In the genomic region with DNA sequence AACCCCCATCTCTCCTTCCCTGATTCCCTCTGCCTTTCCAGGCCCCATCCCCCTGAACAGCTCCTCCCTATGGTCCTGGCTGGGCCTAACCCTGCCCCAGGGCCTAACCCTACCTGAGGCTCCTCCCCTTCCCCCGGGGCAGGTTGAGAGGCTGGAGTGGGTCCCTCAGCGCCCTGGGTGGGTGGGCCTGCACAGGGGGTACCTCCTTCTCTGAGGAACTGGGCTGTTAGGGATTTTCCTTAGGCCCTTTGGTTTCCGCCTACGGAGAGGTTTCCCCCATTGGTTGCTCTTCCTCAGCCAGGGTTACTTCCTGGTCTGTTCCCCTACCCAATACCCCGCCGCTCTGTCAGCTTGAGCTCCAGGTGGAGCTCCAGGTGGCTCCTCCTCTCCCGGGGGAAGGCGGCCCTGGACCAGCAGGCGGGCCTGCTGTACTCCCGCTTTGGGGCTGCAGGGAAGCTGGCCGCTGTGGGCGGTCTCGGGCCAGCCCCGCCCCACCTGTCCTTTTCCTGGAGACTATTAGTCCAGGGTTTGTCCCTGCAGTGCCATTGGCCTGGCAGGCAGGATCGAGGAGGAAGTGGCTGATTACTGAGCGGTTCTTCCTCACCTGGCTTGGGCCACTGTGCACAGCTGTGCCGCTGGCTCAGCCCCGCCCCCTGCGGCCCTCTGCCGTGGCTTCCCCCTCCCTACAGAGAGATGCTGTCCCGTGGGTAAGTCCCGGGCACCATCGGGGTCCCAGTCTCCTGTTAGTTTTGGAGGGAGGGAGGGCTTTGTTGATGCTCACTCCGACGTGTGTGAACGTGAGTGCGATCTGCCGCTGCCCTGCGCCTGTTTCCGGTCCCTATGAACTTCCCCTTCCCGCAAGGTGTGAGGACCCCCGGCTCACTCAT, we compare ENCODE assay signal across 8 cellular contexts. TPM values are rescaled to one million over a fixed set of nuclear protein-coding genes. Genes with fewer than 3 reads are reported as not detected.
DNase-seq lines count a peak whose midpoint lies in the region; ATAC-seq and TF ChIP-seq lines count a peak whose summit lies in the region.

No MANE protein-coding gene starts in this region.

- TF ChIP-seq POLR2A in esophagus muscularis mucosa (IDR thresholded peaks at IDR 0.05; ENCODE audit: low read depth) = no peak

- CTCF ChIA-PET in activated CD4-positive, alpha-beta memory T cell treated with anti-CD3 and anti-CD28 coated beads for 36 hours (lab: Charles Lee) = interaction anchor here (0.6 to 15.9 kb wide), 14 partner anchors 8 to 198 kb away, joined by 3 to 586 read pairs (median 8); partner anchors contain the start of genes C1R, C1RL, LPCAT3 and SPSB2

- H3K9me3 Mint-ChIP-seq in activated CD4-positive, alpha-beta memory T cell treated with anti-CD3 and anti-CD28 coated beads for 36 hours = no peaks in the 10 kb centered on the region

- peak overlapping the region; percentile 28 for H2BK5ac ChIP-seq in trophoblast cell (ENCODE audit: low read depth, low read length, poor library complexity)

- H4K12ac ChIP-seq in trophoblast cell (ENCODE audit: low read depth, low read length) = peak overlapping the region; percentile 84

- H3K27ac Mint-ChIP-seq in activated CD4-positive, alpha-beta memory T cell treated with anti-CD3 and anti-CD28 coated beads for 36 hours = peak overlapping the region; percentile 100

- peak overlapping the region; percentile 47 for H3K14ac ChIP-seq in trophoblast cell (ENCODE audit: low read length)

- H4K91ac ChIP-seq in trophoblast cell (ENCODE audit: low read depth, low read length) = peak overlapping the region; percentile 80

- peaks cover 2% of the 10 kb centered on the region for H3K79me2 ChIP-seq in trophoblast cell (ENCODE audit: control insufficient read depth, insufficient read depth, low read length, poor library complexity)

- H2BK120ac ChIP-seq in trophoblast cell (ENCODE audit: insufficient read depth, low read length, poor library complexity) = peak overlapping the region; percentile 7

- ATAC-seq in GM19463 (IDR thresholded peaks at IDR 0.05; ENCODE audit: unreplicated experiment) (peak; percentile 28), HG02571 (IDR thresholded peaks at IDR 0.05; ENCODE audit: unreplicated experiment) (no peak)

- H3K4me1 ChIP-seq in BLaER1 (peaks cover 84% of the 10 kb centered on the region), esophagus muscularis mucosa (peaks cover 35 to 52% (median 46%) of the 10 kb centered on the region in 4 donors), trophoblast cell (ENCODE audit: control insufficient read depth in 1 of 2, insufficient read depth in 2 of 2, low read length in 2 of 2) (peaks cover 17 to 18% of the 10 kb centered on the region in 2 experiments)

- H3K9me3 ChIP-seq in BLaER1 (no peaks in the 10 kb centered on the region), esophagus muscularis mucosa (no peaks in the 10 kb centered on the region), trophoblast cell (ENCODE audit: insufficient read depth, low read depth, low read length) (peaks cover 2% of the 10 kb centered on the region)

- H3K36me3 Mint-ChIP-seq in activated CD4-positive, alpha-beta memory T cell treated with anti-CD3 and anti-CD28 coated beads for 36 hours = peaks cover 25% of the 10 kb centered on the region

- peak overlapping the region; percentile 28 for H3K18ac ChIP-seq in trophoblast cell (ENCODE audit: low read length)

- no peak for TF ChIP-seq EP300 in esophagus muscularis mucosa (IDR thresholded peaks at IDR 0.05)

- H3K4me3 Mint-ChIP-seq in activated CD4-positive, alpha-beta memory T cell treated with anti-CD3 and anti-CD28 coated beads for 36 hours = peak overlapping the region; percentile 90

- H2BK12ac ChIP-seq in trophoblast cell (ENCODE audit: low read length) = no peak overlapping the region

- H3K23ac ChIP-seq in trophoblast cell (ENCODE audit: low read length) = no peak overlapping the region

- H3K4ac ChIP-seq in trophoblast cell (ENCODE audit: low read depth, low read length) = peak overlapping the region; percentile 8

- H3K27ac ChIP-seq in BLaER1 (peak overlapping the region; percentile 95), esophagus muscularis mucosa (replicated peaks in 1 of 4) (peak overlapping the region; percentile 20 to 96 (median 44)), trophoblast cell (ENCODE audit: low read depth, low read length) (peak overlapping the region; percentile 71)

- peaks cover 6% of the 10 kb centered on the region for H3K27me3 Mint-ChIP-seq in activated CD4-positive, alpha-beta memory T cell treated with anti-CD3 and anti-CD28 coated beads for 36 hours

- TF ChIP-seq CTCF in esophagus muscularis mucosa (IDR thresholded peaks at IDR 0.05) = no peak

- H3K36me3 ChIP-seq in BLaER1 (peaks cover 16% of the 10 kb centered on the region), esophagus muscularis mucosa (peaks cover 0 to 30% (median 23%) of the 10 kb centered on the region in 4 donors), trophoblast cell (ENCODE audit: control insufficient read depth in 1 of 2, insufficient read depth in 2 of 2, low read length in 2 of 2) (peaks cover 5 to 6% of the 10 kb centered on the region in 2 experiments)

- H3K79me1 ChIP-seq in trophoblast cell (ENCODE audit: low read length) = peaks cover 15% of the 10 kb centered on the region

- DNase-seq in NCI-H187 treated with DMSO at 0.1 percent for 48 hours (lab: John Stamatoyannopoulos, UW) (peak; percentile 81), esophagus muscularis mucosa (ENCODE audit: extremely low spot score) (no peak), trophoblast cell (peak; percentile 97 to 98), COLO829 (ENCODE audit: low spot score) (no peak)
- peak; percentile 89 for DNase-seq in activated CD4-positive, alpha-beta memory T cell treated with anti-CD3 and anti-CD28 coated beads for 36 hours

- H4K8ac ChIP-seq in trophoblast cell (ENCODE audit: low read depth, low read length) = peak overlapping the region; percentile 89

- peak overlapping the region; percentile 49 for H2AK5ac ChIP-seq in trophoblast cell (ENCODE audit: low read length)

- H3K4me3 ChIP-seq in BLaER1 = peak overlapping the region; percentile 82
- H3K4me3 ChIP-seq in esophagus muscularis mucosa = peak overlapping the region; percentile 4 to 46 (median 16)
- peak overlapping the region; percentile 73 for H3K4me3 ChIP-seq in trophoblast cell (ENCODE audit: low read depth, low read length)

- peak overlapping the region; percentile 64 for H2AFZ ChIP-seq in trophoblast cell (ENCODE audit: insufficient read depth, low read length, poor library complexity)

- POLR2A ChIA-PET in activated CD4-positive, alpha-beta memory T cell treated with anti-CD3 and anti-CD28 coated beads for 36 hours (lab: Charles Lee) = interaction anchor here (1.5 to 11.8 kb wide), 7 partner anchors 8 to 162 kb away, joined by 3 to 507 read pairs (median 18); partner anchors contain the start of genes C1RL, EMG1, PHB2 and SPSB2

- H3K9ac ChIP-seq in BLaER1 (peak overlapping the region; percentile 95), trophoblast cell (ENCODE audit: low read length) (peak overlapping the region; percentile 45)

- peaks cover 68% of the 10 kb centered on the region for H3K4me1 Mint-ChIP-seq in activated CD4-positive, alpha-beta memory T cell treated with anti-CD3 and anti-CD28 coated beads for 36 hours (ENCODE audit: low read depth)

- 31% methylated on average over 27 of the region's 32 CpGs for WGBS in esophagus muscularis mucosa
- no CpG with 5 or more reads among the region's 32 CpGs for WGBS in trophoblast cell (ENCODE audit: extremely low coverage, insufficient coverage, insufficient read length)

- H3K4me2 ChIP-seq in BLaER1 (peak overlapping the region; percentile 99), trophoblast cell (ENCODE audit: low read length) (peak overlapping the region; percentile 78)

- no peaks in the 10 kb centered on the region for H4K20me1 ChIP-seq in BLaER1

- H3K27me3 ChIP-seq in BLaER1 = no peaks in the 10 kb centered on the region
- no peaks in the 10 kb centered on the region for H3K27me3 ChIP-seq in esophagus muscularis mucosa
- no peaks in the 10 kb centered on the region for H3K27me3 ChIP-seq in trophoblast cell (ENCODE audit: insufficient read depth, low read length)

- intact Hi-C loops in activated CD4-positive, alpha-beta memory T cell treated with anti-CD3 and anti-CD28 coated beads for 36 hours (cut with micrococcal nuclease) = no loop called here
- intact Hi-C loops in esophagus muscularis mucosa (cut with DNase I) = loop anchor here (5.0 kb wide), 1 partner anchor 166 kb away; no protein-coding TSS in a partner anchor

RNA-seq across cellular contexts. Expression of gene C12orf57, which starts 2.5 kb away (rescaled TPM):
- total RNA-seq in activated CD4-positive, alpha-beta memory T cell treated with anti-CD3 and anti-CD28 coated beads for 36 hours = 100 to 1,000 TPM; 257 to 272 TPM
- 100 to 1,000 TPM; 307 to 437 (median 325) TPM for total RNA-seq in esophagus muscularis mucosa
- 141 and 142 TPM in 2 replicates for polyA plus RNA-seq in trophoblast cell (2013)

RNA-seq across cellular contexts. Expression of gene RNU7-1, which starts 2.7 kb away (rescaled TPM):
- not detected for total RNA-seq in activated CD4-positive, alpha-beta memory T cell treated with anti-CD3 and anti-CD28 coated beads for 36 hours
- not detected for total RNA-seq in esophagus muscularis mucosa
- polyA plus RNA-seq in trophoblast cell (2013) = not detected in 2 replicates

RNA-seq across cellular contexts. Expression of gene PTPN6, which starts 4.9 kb away (rescaled TPM):
- total RNA-seq in activated CD4-positive, alpha-beta memory T cell treated with anti-CD3 and anti-CD28 coated beads for 36 hours = 100 to 1,000 TPM; 321 to 324 TPM
- 10 to 100 TPM in 3 of 4 donors, 1 to 10 TPM in 1; 9.1 to 16.9 (median 13.3) TPM for total RNA-seq in esophagus muscularis mucosa
- polyA plus RNA-seq in trophoblast cell (2013) = 19.7 and 21.5 TPM in 2 replicates

RNA-seq across cellular contexts. Expression of gene ATN1, which starts 18.5 kb away (rescaled TPM):
- total RNA-seq in activated CD4-positive, alpha-beta memory T cell treated with anti-CD3 and anti-CD28 coated beads for 36 hours = 10 to 100 TPM; 34.8 to 37.8 TPM
- total RNA-seq in esophagus muscularis mucosa = 100 to 1,000 TPM in 2 of 4 donors, 10 to 100 TPM in 2; 72.2 to 163 (median 92.4) TPM
- 123 TPM in 2 replicates for polyA plus RNA-seq in trophoblast cell (2013)

RNA-seq across cellular contexts. Expression of gene PHB2, which starts 24.2 kb away (rescaled TPM):
- 100 to 1,000 TPM; 334 to 346 TPM for total RNA-seq in activated CD4-positive, alpha-beta memory T cell treated with anti-CD3 and anti-CD28 coated beads for 36 hours
- total RNA-seq in esophagus muscularis mucosa = 100 to 1,000 TPM; 194 to 265 (median 233) TPM
- polyA plus RNA-seq in trophoblast cell (2013) = 259 and 271 TPM in 2 replicates

Comparison
In these comparisons a context has a peak if more than half of its experiments do, and no peak if none do; other contexts are left out.
1. H3K27ac ChIP-seq: peak in every context shown above with its lines; median percentile 95 in BLaER1; 71 in trophoblast cell; 44 in esophagus muscularis mucosa.
2. H3K4me3 ChIP-seq: peak in every context shown above with its lines; median percentile 82 in BLaER1; 73 in trophoblast cell; 16 in esophagus muscularis mucosa.
3. DNase-seq: peak in NCI-H187 treated with DMSO at 0.1 percent for 48 hours (single experiment), activated CD4-positive, alpha-beta memory T cell treated with anti-CD3 and anti-CD28 coated beads for 36 hours (single experiment) and trophoblast cell (2 of 2); none in esophagus muscularis mucosa (single experiment) and COLO829 (single experiment).
4. RNA of gene PTPN6, which starts 4.9 kb away (total RNA-seq): 321 to 324 TPM in activated CD4-positive, alpha-beta memory T cell treated with anti-CD3 and anti-CD28 coated beads for 36 hours; 9.1 to 16.9 TPM in esophagus muscularis mucosa; every median in the first group is over 10 times any median in the second.